29 cellular contexts compared by ENCODE assay signal in genomic region chrX:82041034-82041433, GRCh38.
"Had no signal": no experiment of that assay in that cellular context is flagged by ENCODE, and none has a peak within 500 bp of the region (broad histone marks: within the 10 kb centered on the region; RNA-seq: fewer than 3 reads in every experiment).

No MANE protein-coding gene starts in this region.

- ATAC-seq: stimulated activated effector memory CD8-positive, alpha-beta T cell treated with anti-CD3 and anti-CD28 coated beads, Interleukin-12 subunit alpha, Interleukin-12 subunit beta, amount 100 ng/mL, for 72 hours; stimulated activated memory B cell treated with anti-CD40 and anti-IgM and Interleukin-4, amounts not matched to agents 10 μg/mL and 1 μg/mL and 100 μg/mL, for 72 hours; stimulated activated naive B cell treated with anti-CD40 and anti-IgM and Interleukin-4, amounts not matched to agents 10 μg/mL and 1 μg/mL and 100 μg/mL, for 72 hours; stimulated activated naive CD8-positive, alpha-beta T cell treated with anti-CD3 and anti-CD28 coated beads, Interleukin-15, amount 100 ng/mL, for 72 hours; stimulated activated naive CD8-positive, alpha-beta T cell treated with anti-CD3 and anti-CD28 coated beads, Interleukin-15, Interleukin-2, amounts not matched to agents 100 U/mL and 50 U/mL, for 24 hours; upper lobe of right lung had no signal

- H3K4me3 Mint-ChIP-seq: stimulated activated effector memory CD8-positive, alpha-beta T cell treated with anti-CD3 and anti-CD28 coated beads, Interleukin-12 subunit alpha, Interleukin-12 subunit beta, amount 100 ng/mL, for 72 hours; stimulated activated memory B cell treated with anti-CD40 and anti-IgM and Interleukin-4, amounts not matched to agents 10 μg/mL and 1 μg/mL and 100 μg/mL, for 72 hours; stimulated activated naive B cell treated with anti-CD40 and anti-IgM and Interleukin-4, amounts not matched to agents 10 μg/mL and 1 μg/mL and 100 μg/mL, for 72 hours; stimulated activated naive CD8-positive, alpha-beta T cell treated with anti-CD3 and anti-CD28 coated beads, Interleukin-15, amount 100 ng/mL, for 72 hours; stimulated activated naive CD8-positive, alpha-beta T cell treated with anti-CD3 and anti-CD28 coated beads, Interleukin-15, Interleukin-2, amounts not matched to agents 100 ng/mL and 50 ng/mL, for 24 hours; type B pancreatic cell had no signal

- H3K36me3 ChIP-seq: stomach, suprapubic skin, thoracic aorta, thyroid gland, tibial artery, tibial nerve, transverse colon, upper lobe of left lung, upper lobe of right lung, uterus, vagina had no signal

- H3K4me1 Mint-ChIP-seq: stimulated activated effector memory CD8-positive, alpha-beta T cell treated with anti-CD3 and anti-CD28 coated beads, Interleukin-12 subunit alpha, Interleukin-12 subunit beta, amount 100 ng/mL, for 72 hours; stimulated activated memory B cell treated with anti-CD40 and anti-IgM and Interleukin-4, amounts not matched to agents 10 μg/mL and 1 μg/mL and 100 μg/mL, for 72 hours; stimulated activated naive B cell treated with anti-CD40 and anti-IgM and Interleukin-4, amounts not matched to agents 10 μg/mL and 1 μg/mL and 100 μg/mL, for 72 hours; stimulated activated naive CD8-positive, alpha-beta T cell treated with anti-CD3 and anti-CD28 coated beads, Interleukin-15, amount 100 ng/mL, for 72 hours had no signal

- H3K27me3 ChIP-seq: stomach, suprapubic skin, testis, thyroid gland, tibial artery, tibial nerve, transverse colon, upper lobe of left lung, upper lobe of right lung, uterus, vagina had no signal

- H3K9me3 ChIP-seq: suprapubic skin, testis, thoracic aorta, thyroid gland, tibial artery, tibial nerve, transverse colon, upper lobe of right lung, uterus, vagina had no signal

- H3K27me3 Mint-ChIP-seq: stimulated activated memory B cell treated with anti-CD40 and anti-IgM and Interleukin-4, amounts not matched to agents 10 μg/mL and 1 μg/mL and 100 μg/mL, for 72 hours; stimulated activated naive B cell treated with anti-CD40 and anti-IgM and Interleukin-4, amounts not matched to agents 10 μg/mL and 1 μg/mL and 100 μg/mL, for 72 hours; stimulated activated naive CD8-positive, alpha-beta T cell treated with anti-CD3 and anti-CD28 coated beads, Interleukin-15, amount 100 ng/mL, for 72 hours; stimulated activated naive CD8-positive, alpha-beta T cell treated with anti-CD3 and anti-CD28 coated beads, Interleukin-15, Interleukin-2, amounts not matched to agents 100 ng/mL and 50 ng/mL, for 24 hours; type B pancreatic cell had no signal

- H3K4me3 ChIP-seq: stomach, suprapubic skin, testis, thoracic aorta, thyroid gland, tibial artery, tibial nerve, transverse colon, upper lobe of left lung, upper lobe of right lung, uterus, vagina had no signal

- H3K4me1 ChIP-seq: stomach, suprapubic skin, testis, thyroid gland, tibial artery, tibial nerve, transverse colon, upper lobe of left lung, upper lobe of right lung, uterus, vagina had no signal

- FAIRE-seq: urothelium cell line had no signal

- H3K36me3 Mint-ChIP-seq: stimulated activated effector memory CD8-positive, alpha-beta T cell treated with anti-CD3 and anti-CD28 coated beads, Interleukin-12 subunit alpha, Interleukin-12 subunit beta, amount 100 ng/mL, for 72 hours; stimulated activated memory B cell treated with anti-CD40 and anti-IgM and Interleukin-4, amounts not matched to agents 10 μg/mL and 1 μg/mL and 100 μg/mL, for 72 hours; stimulated activated naive B cell treated with anti-CD40 and anti-IgM and Interleukin-4, amounts not matched to agents 10 μg/mL and 1 μg/mL and 100 μg/mL, for 72 hours; type B pancreatic cell had no signal

- H3K27ac Mint-ChIP-seq: stimulated activated effector memory CD8-positive, alpha-beta T cell treated with anti-CD3 and anti-CD28 coated beads, Interleukin-12 subunit alpha, Interleukin-12 subunit beta, amount 100 ng/mL, for 72 hours; stimulated activated memory B cell treated with anti-CD40 and anti-IgM and Interleukin-4, amounts not matched to agents 10 μg/mL and 1 μg/mL and 100 μg/mL, for 72 hours; stimulated activated naive B cell treated with anti-CD40 and anti-IgM and Interleukin-4, amounts not matched to agents 10 μg/mL and 1 μg/mL and 100 μg/mL, for 72 hours; stimulated activated naive CD8-positive, alpha-beta T cell treated with anti-CD3 and anti-CD28 coated beads, Interleukin-15, amount 100 ng/mL, for 72 hours; stimulated activated naive CD8-positive, alpha-beta T cell treated with anti-CD3 and anti-CD28 coated beads, Interleukin-15, Interleukin-2, amounts not matched to agents 100 ng/mL and 50 ng/mL, for 24 hours; type B pancreatic cell had no signal

- H3K9me3 Mint-ChIP-seq: stimulated activated effector memory CD8-positive, alpha-beta T cell treated with anti-CD3 and anti-CD28 coated beads, Interleukin-12 subunit alpha, Interleukin-12 subunit beta, amount 100 ng/mL, for 72 hours had no signal

- DNase-seq: stimulated activated CD4-positive, alpha-beta T cell treated with anti-CD3 and anti-CD28 coated beads, Interleukin-2, amount 100 ng/mL, for 48 hours; stimulated activated CD4-positive, alpha-beta T cell treated with anti-CD3 and anti-CD28 coated beads, Interleukin-4, amount 100 ng/mL, for 1 hour; stimulated activated CD4-positive, alpha-beta T cell treated with anti-CD3 and anti-CD28 coated beads, Interleukin-4, amount 100 ng/mL, for 24 hours; stimulated activated CD4-positive, alpha-beta T cell treated with anti-CD3 and anti-CD28 coated beads, Interleukin-4, amount 100 ng/mL, for 4 hours; stimulated activated CD8-positive, alpha-beta memory T cell treated with anti-CD3 and anti-CD28 coated beads, Interleukin-4, amount 100 ng/mL, for 48 hours; stimulated activated naive B cell treated with anti-CD40 and anti-IgM and Interleukin-4, amounts not matched to agents 10 μg/mL and 1 μg/mL and 100 μg/mL, for 72 hours; stimulated activated naive CD4-positive, alpha-beta T cell; stimulated activated naive CD4-positive, alpha-beta T cell treated with Interleukin-2 at 50 U/mL for 16 hours; stimulated activated naive CD8-positive, alpha-beta T cell treated with anti-CD3 and anti-CD28 coated beads, Interleukin-15, amount 100 ng/mL, for 72 hours; stimulated activated naive CD8-positive, alpha-beta T cell treated with anti-CD3 and anti-CD28 coated beads, Interleukin-15, Interleukin-2, amounts not matched to agents 100 U/mL and 50 U/mL, for 24 hours; stomach; substantia nigra; testis; thyroid gland; tibial artery; transverse colon; trophoblast cell; upper lobe of left lung; upper lobe of right lung; uterus had no signal

- H3K27ac ChIP-seq: stomach, suprapubic skin, testis, thoracic aorta, thyroid gland, tibial artery, tibial nerve, transverse colon, upper lobe of left lung, upper lobe of right lung, uterus, vagina had no signal
